Comparison of ENCODE assay signal across 28 cellular contexts in genomic region chr1:53272349-53272748, GRCh38.
"Had no signal": no experiment of that assay in that cellular context is flagged by ENCODE, and none has a peak within 500 bp of the region (broad histone marks: within the 10 kb centered on the region; RNA-seq: fewer than 3 reads in every experiment).

No MANE protein-coding gene starts in this region.

- H3K9me3 Mint-ChIP-seq: activated naive CD8-positive, alpha-beta T cell treated with anti-CD3 and anti-CD28 coated beads for 36 hours; effector memory CD8-positive, alpha-beta T cell; naive B cell; neural progenitor cell; stimulated activated memory B cell treated with anti-CD40 and anti-IgM and Interleukin-4, amounts not matched to agents 10 μg/mL and 1 μg/mL and 100 μg/mL, for 72 hours; T-helper 2 cell treated with Interferon-gamma antibody and Interleukin-4, amounts not matched to agents 5 μg/mL and 100 μg/mL, for 36 hours had no signal

- H3K9me3 ChIP-seq: ascending aorta, gastrocnemius medialis, right lobe of liver, stomach, tibial artery had no signal

- H3K4me3 Mint-ChIP-seq: activated naive CD8-positive, alpha-beta T cell treated with anti-CD3 and anti-CD28 coated beads for 36 hours; effector memory CD8-positive, alpha-beta T cell; mesothelial cell of epicardium; naive B cell; neural progenitor cell; stimulated activated memory B cell treated with anti-CD40 and anti-IgM and Interleukin-4, amounts not matched to agents 10 μg/mL and 1 μg/mL and 100 μg/mL, for 72 hours; T-helper 2 cell treated with Interferon-gamma antibody and Interleukin-4, amounts not matched to agents 5 μg/mL and 100 μg/mL, for 36 hours had no signal

- H3K27ac Mint-ChIP-seq: activated naive CD8-positive, alpha-beta T cell treated with anti-CD3 and anti-CD28 coated beads for 36 hours; mesothelial cell of epicardium; neural progenitor cell; progenitor cell of endocrine pancreas; stimulated activated memory B cell treated with anti-CD40 and anti-IgM and Interleukin-4, amounts not matched to agents 10 μg/mL and 1 μg/mL and 100 μg/mL, for 72 hours had no signal

- H3K4me2 ChIP-seq: hepatocyte, neural progenitor cell had no signal

- H3K4me1 Mint-ChIP-seq: mesothelial cell of epicardium, neural progenitor cell had no signal

- H3K27me3 ChIP-seq: ascending aorta, dorsolateral prefrontal cortex, gastrocnemius medialis, hepatocyte, neural progenitor cell, right lobe of liver, stomach, tibial artery had no signal

- H3K4me3 ChIP-seq: ascending aorta, coronary artery, dorsolateral prefrontal cortex, gastrocnemius medialis, hepatocyte, neural progenitor cell, right lobe of liver, skin epidermis, stomach, tibial artery had no signal

- H3K79me2 ChIP-seq: hepatocyte had no signal

- H3K9ac ChIP-seq: neural progenitor cell had no signal

- H3K27me3 Mint-ChIP-seq: activated naive CD8-positive, alpha-beta T cell treated with anti-CD3 and anti-CD28 coated beads for 36 hours; effector memory CD8-positive, alpha-beta T cell; naive B cell; progenitor cell of endocrine pancreas; stimulated activated memory B cell treated with anti-CD40 and anti-IgM and Interleukin-4, amounts not matched to agents 10 μg/mL and 1 μg/mL and 100 μg/mL, for 72 hours had no signal

- H3K36me3 ChIP-seq: gastrocnemius medialis, neural progenitor cell, right lobe of liver, stomach had no signal

- H3K36me3 Mint-ChIP-seq: naive B cell had no signal

- H3K4me1 ChIP-seq: ascending aorta, gastrocnemius medialis, neural progenitor cell, right lobe of liver, stomach, tibial artery had no signal

- DNase-seq: activated CD4-positive, alpha-beta T cell treated with anti-CD3 and anti-CD28 coated beads for 4 hours; activated CD4-positive, alpha-beta T cell treated with anti-CD3 and anti-CD28 coated beads, Interleukin-2, amount 50 U/mL, for 4 hours; activated CD8-positive, alpha-beta memory T cell treated with anti-CD3 and anti-CD28 coated beads for 24 hours; activated naive CD4-positive, alpha-beta T cell; activated naive CD8-positive, alpha-beta T cell treated with anti-CD3 and anti-CD28 coated beads for 36 hours; cerebellar nuclear complex; effector memory CD8-positive, alpha-beta T cell; erythroblast; gastrocnemius medialis; islet precursor cell; left ventricle myocardium superior; naive B cell; right lobe of liver; stimulated activated CD4-positive, alpha-beta T cell treated with anti-CD3 and anti-CD28 coated beads, Interleukin-4, amount 100 ng/mL, for 24 hours; stomach; T-helper 1 cell had no signal

- H2AFZ ChIP-seq: hepatocyte, neural progenitor cell had no signal

- H3K27ac ChIP-seq: ascending aorta, coronary artery, dorsolateral prefrontal cortex, gastrocnemius medialis, hepatocyte, neural progenitor cell, right lobe of liver, stomach, tibial artery, VCaP had no signal
